Comparison of ENCODE assay signal across 8 cellular contexts in genomic region chr2:54457326-54458023, GRCh38. TPM values are rescaled to one million over a fixed set of nuclear protein-coding genes. Genes with fewer than 3 reads are reported as not detected.
DNase-seq lines count a peak whose midpoint lies in the region; ATAC-seq, FAIRE-seq and TF ChIP-seq lines count a peak whose summit lies in the region.

No MANE protein-coding gene starts in this region.

- peak; percentile 64 for DNase-seq in COR-L47 (lab: John Stamatoyannopoulos, UW)
- no peak for DNase-seq in effector memory CD4-positive, alpha-beta T cell
- peak; percentile 70 for DNase-seq in upper lobe of right lung
- no peak for DNase-seq in GDM1 (lab: John Stamatoyannopoulos, UW)
- no peak for DNase-seq in GM12892 (ENCODE audit: insufficient read length)

- H3K9ac ChIP-seq in HUES6 (ENCODE audit: low read length) (peak overlapping the region; percentile 64), SU-DHL-6 (ENCODE audit: low read length) (peak overlapping the region; percentile 59)

- peaks cover 11% of the 10 kb centered on the region for H3F3A ChIP-seq in SU-DHL-6 (ENCODE audit: insufficient read depth)

- H3K27me3 ChIP-seq in HUES6 (ENCODE audit: control insufficient read depth, insufficient read depth, low read length): no peaks in the 10 kb centered on the region
- no peaks in the 10 kb centered on the region for H3K27me3 ChIP-seq in SU-DHL-6 (ENCODE audit: low read length)
- peaks cover 18% of the 10 kb centered on the region for H3K27me3 ChIP-seq in effector memory CD4-positive, alpha-beta T cell (replicated peaks; ENCODE audit: control insufficient read depth, insufficient read depth, low read length, poor library complexity, severe bottlenecking)
- H3K27me3 ChIP-seq in upper lobe of right lung: no peaks in the 10 kb centered on the region

- H3K27ac ChIP-seq in HUES6 (ENCODE audit: low read depth, low read length) (no peak overlapping the region; the same call in 1 of the 2 replicates), SU-DHL-6 (ENCODE audit: low read depth, low read length) (0 out of 2 replicates have a peak overlapping the region, but pooled peaks have one; percentile 5), mesodermal cell (ENCODE audit: low read depth, low read length, severe bottlenecking) (no peak overlapping the region), upper lobe of right lung (peak overlapping the region; percentile 89)
- no peak overlapping the region for H3K27ac ChIP-seq in effector memory CD4-positive, alpha-beta T cell (ENCODE audit: insufficient read depth, low read length, poor library complexity, severe bottlenecking)

- no peaks in the 10 kb centered on the region for H4K20me1 ChIP-seq in SU-DHL-6 (ENCODE audit: low read depth, low read length)

- 0 to 1% methylated on average over 23 to 25 of the region's 34 CpGs for WGBS in mesodermal cell (ENCODE audit: insufficient coverage in 2 of 2), 2 experiments

- intact Hi-C loops in upper lobe of right lung (cut with DNase I): no loop called here

- peak; percentile 28 for ATAC-seq in upper lobe of right lung

- H3K36me3 ChIP-seq in HUES6 (ENCODE audit: control insufficient read depth, insufficient read depth, low read length) (no peaks in the 10 kb centered on the region), SU-DHL-6 (ENCODE audit: low read length) (no peaks in the 10 kb centered on the region), mesodermal cell (ENCODE audit: control insufficient read depth, insufficient read depth, low read length) (no peaks in the 10 kb centered on the region), upper lobe of right lung (no peaks in the 10 kb centered on the region)
- H3K36me3 ChIP-seq in effector memory CD4-positive, alpha-beta T cell (ENCODE audit: control insufficient read depth, insufficient read depth, low read length): no peaks in the 10 kb centered on the region

- no peaks in the 10 kb centered on the region for H3K9me2 ChIP-seq in SU-DHL-6 (replicated peaks; ENCODE audit: insufficient read depth, low read length)

- H2AFZ ChIP-seq in SU-DHL-6 (ENCODE audit: low read depth, low read length, severe bottlenecking): peak overlapping the region; percentile 63

- H3K4me2 ChIP-seq in SU-DHL-6 (ENCODE audit: low read depth, low read length, poor library complexity, severe bottlenecking): peak overlapping the region; percentile 67

- no peak for TF ChIP-seq POLR2A in GM12892 (IDR thresholded peaks at IDR 0.05; ENCODE audit: low read depth, low read length)

- FAIRE-seq in GM12892 (lab: Jason Lieb, UNC): no peak

- no peaks in the 10 kb centered on the region for H3K9me3 ChIP-seq in HUES6 (ENCODE audit: control insufficient read depth, insufficient read depth, low read depth, low read length)
- no peaks in the 10 kb centered on the region for H3K9me3 ChIP-seq in SU-DHL-6 (ENCODE audit: insufficient read depth, low read length)
- no peaks in the 10 kb centered on the region for H3K9me3 ChIP-seq in effector memory CD4-positive, alpha-beta T cell (ENCODE audit: control insufficient read depth, low read length)
- no peaks in the 10 kb centered on the region for H3K9me3 ChIP-seq in mesodermal cell (ENCODE audit: control insufficient read depth, low read length)
- H3K9me3 ChIP-seq in upper lobe of right lung: no peaks in the 10 kb centered on the region

- H3K4me1 ChIP-seq in HUES6 (ENCODE audit: control insufficient read depth, insufficient read depth, low read length): peaks cover 10% of the 10 kb centered on the region
- peaks cover 11% of the 10 kb centered on the region for H3K4me1 ChIP-seq in effector memory CD4-positive, alpha-beta T cell (ENCODE audit: control insufficient read depth, insufficient read depth, low read length, poor library complexity, severe bottlenecking)
- peaks cover 9% of the 10 kb centered on the region for H3K4me1 ChIP-seq in mesodermal cell (ENCODE audit: control insufficient read depth, insufficient read depth, low read length, poor library complexity, severe bottlenecking)
- peaks cover 17% of the 10 kb centered on the region for H3K4me1 ChIP-seq in upper lobe of right lung

- peaks cover 46% of the 10 kb centered on the region for H3K79me2 ChIP-seq in SU-DHL-6 (ENCODE audit: insufficient read depth, low read length)

- H3K4me3 ChIP-seq in HUES6 (ENCODE audit: low read depth, low read length): peak overlapping the region; percentile 95
- peak overlapping the region; percentile 63 for H3K4me3 ChIP-seq in SU-DHL-6 (ENCODE audit: insufficient read depth, low read length, poor library complexity, severe bottlenecking)
- peak overlapping the region; percentile 49 for H3K4me3 ChIP-seq in effector memory CD4-positive, alpha-beta T cell (ENCODE audit: insufficient read depth, low read depth, low read length, poor library complexity, severe bottlenecking)
- H3K4me3 ChIP-seq in mesodermal cell (ENCODE audit: extremely low read depth, insufficient read depth, low read length, poor library complexity, severe bottlenecking): peak overlapping the region; percentile 72
- peak overlapping the region; percentile 70 for H3K4me3 ChIP-seq in upper lobe of right lung

- TF ChIP-seq CTCF in SU-DHL-6 (IDR thresholded peaks at IDR 0.05; ENCODE audit: insufficient read depth, low read length, poor library complexity, severe bottlenecking): no peak
- TF ChIP-seq CTCF in upper lobe of right lung (IDR thresholded peaks at IDR 0.05): no peak

RNA-seq across cellular contexts. Expression of gene SPTBN1, which starts 1.3 kb away (rescaled TPM):
- 152 TPM for polyA plus RNA-seq in mesodermal cell (2013, experiment 1 of 2)
- polyA plus RNA-seq in mesodermal cell (2013, experiment 2 of 2): 131 TPM
- total RNA-seq in upper lobe of right lung: 813 TPM
- 51.8 TPM for polyA plus RNA-seq in GM12892 (2012; ENCODE audit: missing spikeins)

Comparison
In these comparisons a context has a peak if more than half of its experiments do, and no peak if none do; other contexts are left out.
1. DNase-seq: peak in COR-L47 (single experiment) and upper lobe of right lung (single experiment); none in effector memory CD4-positive, alpha-beta T cell (0 of 3), GDM1 (single experiment) and GM12892 (single experiment).
2. H3K27ac ChIP-seq: peak in SU-DHL-6 (single experiment) and upper lobe of right lung (single experiment); none in HUES6 (single experiment), effector memory CD4-positive, alpha-beta T cell (single experiment) and mesodermal cell (single experiment).
3. Peak in every context shown above with its lines, with median percentiles within 50 percentile points of each other: H3K4me3 ChIP-seq.